Comparison of ENCODE assay signal across 14 cellular contexts in the genomic region with DNA sequence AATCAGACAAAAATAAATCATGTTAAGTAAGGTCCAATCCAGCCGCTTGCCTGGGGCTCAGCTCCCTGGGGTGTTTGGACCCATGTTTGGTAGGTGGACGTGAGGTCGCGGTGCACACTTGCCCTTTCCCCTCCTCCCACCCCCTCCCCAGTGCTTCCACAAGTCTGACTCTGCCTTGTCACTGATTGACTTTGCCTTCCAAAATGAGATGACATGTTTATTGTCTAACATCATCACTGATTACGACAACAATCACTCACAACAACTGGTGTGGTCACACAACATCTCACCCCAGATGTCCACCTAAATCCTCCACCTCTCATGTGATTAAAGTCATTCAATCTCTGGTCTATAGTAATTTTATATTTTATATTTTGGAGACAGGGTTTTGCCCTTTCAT. TPM values are rescaled to one million over a fixed set of nuclear protein-coding genes. Genes with fewer than 3 reads are reported as not detected.
DNase-seq lines count a peak whose midpoint lies in the region; ATAC-seq and TF ChIP-seq lines count a peak whose summit lies in the region.
"Had no signal": no experiment of that assay in that cellular context is flagged by ENCODE, and none has a peak within 500 bp of the region (broad histone marks: within the 10 kb centered on the region; RNA-seq: fewer than 3 reads in every experiment).

No MANE protein-coding gene starts in this region.

- no peaks in the 10 kb centered on the region for H3K36me3 ChIP-seq in brain microvascular endothelial cell (replicated peaks)
- H3K36me3 ChIP-seq in lung (ENCODE audit: control insufficient read depth in 2 of 2, insufficient read depth in 2 of 2, low read length in 2 of 2): peaks cover 0 to 2% of the 10 kb centered on the region in 2 donors
- peaks cover 0 to 6% (median 0%) of the 10 kb centered on the region in 4 donors for H3K36me3 ChIP-seq in upper lobe of left lung
- H3K36me3 ChIP-seq: ovary, thyroid gland had no signal

- peak; percentile 12 for DNase-seq in NCI-H82 (lab: John Stamatoyannopoulos, UW)
- DNase-seq in NCI-H82 treated with DMSO at 0.1 percent for 48 hours (lab: John Stamatoyannopoulos, UW; ENCODE audit: unreplicated experiment): no peak
- DNase-seq in brain microvascular endothelial cell: no peak
- DNase-seq in lung (ENCODE audit: low spot score): no peak
- no peak for DNase-seq in upper lobe of left lung
- DNase-seq in COLO829 (ENCODE audit: low spot score): no peak
- DNase-seq in activated CD4-positive, alpha-beta T cell treated with anti-CD3 and anti-CD28 coated beads for 4 hours: no peak
- DNase-seq in NCI-H524 treated with DMSO at 0.1 percent for 48 hours (lab: John Stamatoyannopoulos, UW): no peak
- DNase-seq: activated CD4-positive, alpha-beta memory T cell treated with anti-CD3 and anti-CD28 coated beads, Interleukin-2, amount 10 ng/mL, durations not matched to agents 7 days and 5 days; anterior cingulate cortex; NCI-H1694 treated with DMSO at 0.1 percent for 48 hours; ovary; thyroid gland had no signal

- H3K27ac ChIP-seq in brain microvascular endothelial cell (peak overlapping the region; percentile 97), lung (ENCODE audit: low read depth in 1 of 2, low read length in 1 of 2) (peak overlapping the region; percentile 64 to 69), upper lobe of left lung (peak overlapping the region; percentile 13 to 71 (median 38))
- H3K27ac ChIP-seq: 22Rv1, ovary had no signal

- WGBS in lung, 2 donors: 78 to 93% methylated on average over 5 of the region's 5 CpGs
- WGBS in upper lobe of left lung, 2 donors: 83 to 90% methylated on average over 5 of the region's 5 CpGs

- H3K4me1 ChIP-seq in lung (ENCODE audit: control insufficient read depth in 2 of 2, insufficient read depth in 2 of 2, low read length in 2 of 2) (peaks cover 5 to 10% of the 10 kb centered on the region in 2 donors), upper lobe of left lung (peaks cover 28 to 33% (median 29%) of the 10 kb centered on the region in 4 donors)

- TF ChIP-seq POLR2A in upper lobe of left lung (IDR thresholded peaks at IDR 0.05): no peak

- H3K9me3 ChIP-seq in lung (ENCODE audit: control insufficient read depth in 2 of 2, insufficient read depth in 1 of 2, low read length in 1 of 2) (peaks cover 0 to 4% of the 10 kb centered on the region in 2 donors), upper lobe of left lung (no peaks in the 10 kb centered on the region)
- H3K9me3 ChIP-seq: ovary, thyroid gland had no signal

- TF ChIP-seq CTCF in brain microvascular endothelial cell (IDR thresholded peaks at IDR 0.05; ENCODE audit: low read depth, low read length, missing control alignments) (no peak), lung (IDR thresholded peaks at IDR 0.05; ENCODE audit: control extremely low read depth, extremely low read depth) (no peak), upper lobe of left lung (IDR thresholded peaks at IDR 0.05) (no peak)

- H3K4me3 ChIP-seq in brain microvascular endothelial cell (ENCODE audit: low read depth, low read length) (no peak overlapping the region), lung (no peak overlapping the region), upper lobe of left lung (no peak overlapping the region)
- H3K4me3 ChIP-seq: ovary, thyroid gland had no signal

- ATAC-seq in lung (ENCODE audit: insufficient read depth, low FRiP score): no peak
- ATAC-seq in upper lobe of left lung (ENCODE audit: low FRiP score in 2 of 2): no peak

- H3K27me3 ChIP-seq in brain microvascular endothelial cell (replicated peaks) (no peaks in the 10 kb centered on the region), lung (ENCODE audit: control insufficient read depth, insufficient read depth) (no peaks in the 10 kb centered on the region), upper lobe of left lung (no peaks in the 10 kb centered on the region)
- H3K27me3 ChIP-seq: ovary, thyroid gland had no signal

- no peak for TF ChIP-seq EP300 in upper lobe of left lung (IDR thresholded peaks at IDR 0.05)

- in situ Hi-C loops in brain microvascular endothelial cell (cut with HindIII; ENCODE audit: low pct_ligation_motif_present, low sequenced_read_pairs): no loop called here

RNA-seq across cellular contexts. Expression of a gene that starts 56.2 kb away (rescaled TPM):
- total RNA-seq in lung (10 to 100 TPM; 85.0 to 93.3 TPM), upper lobe of left lung (100 to 1,000 TPM in 5 of 6 donors, 10 to 100 TPM in 1; 89.5 to 149 (median 109) TPM)
- polyA plus RNA-seq in lung: 10 to 100 TPM; 13.7 to 44.3 TPM
- total RNA-seq: activated CD4-positive, alpha-beta memory T cell treated with anti-CD3 and anti-CD28 coated beads, Interleukin-2, amount 10 ng/mL, durations not matched to agents 7 days and 5 days had no signal

Comparison
In these comparisons a context has a peak if more than half of its experiments do, and no peak if none do; other contexts are left out.
1. H3K27ac ChIP-seq: peak in every context shown above with its lines; median percentile 97 in brain microvascular endothelial cell; 66 in lung; 38 in upper lobe of left lung.